5 cellular contexts compared by ENCODE assay signal in the genomic region with DNA sequence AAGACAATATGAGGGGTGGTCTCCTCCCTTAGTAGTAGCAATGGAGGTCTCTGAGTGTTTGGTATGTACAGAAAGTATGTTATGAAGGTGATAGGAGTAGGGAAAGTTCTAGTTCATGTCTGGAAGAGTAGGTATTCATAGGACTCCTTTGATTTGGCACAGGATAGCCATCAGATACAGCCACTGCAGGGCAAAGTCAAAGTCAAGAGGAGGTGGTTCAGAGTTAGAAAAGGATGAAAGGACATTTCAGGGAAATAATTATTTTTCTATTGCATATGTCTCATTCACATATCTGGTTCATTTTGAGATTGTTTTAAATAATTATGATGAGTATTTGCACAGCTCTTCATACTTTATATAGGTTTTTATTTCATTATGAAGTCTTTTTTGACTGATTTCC.
"Had no signal": no experiment of that assay in that cellular context is flagged by ENCODE, and none has a peak within 500 bp of the region (broad histone marks: within the 10 kb centered on the region; RNA-seq: fewer than 3 reads in every experiment).

No MANE protein-coding gene starts in this region.

- FAIRE-seq: HTR-8/SVneo, K562 had no signal

- H3K4me3 ChIP-seq: K562 had no signal

- H3K27ac ChIP-seq: HL-60 had no signal

- DNase-seq: IMR-90, KBM-7 had no signal

- ATAC-seq: K562 had no signal
